In genomic region chr4:1502976-1503375, GRCh38 we compare ENCODE assay signal across 18 cellular contexts.
A peak's percentile ranks its signal among the peaks of the same experiment; 100 is the strongest.
DNase-seq lines count a peak whose midpoint lies in the region; ATAC-seq and TF ChIP-seq lines count a peak whose summit lies in the region.
"Had no signal": no experiment of that assay in that cellular context is flagged by ENCODE, and none has a peak within 500 bp of the region (broad histone marks: within the 10 kb centered on the region; RNA-seq: fewer than 3 reads in every experiment).

No MANE protein-coding gene starts in this region.

- H3K27ac Mint-ChIP-seq in activated B cell treated with CpG ODN at 0.5 μM for 24 hours (no peak overlapping the region), mesothelial cell of epicardium (no peak overlapping the region), GM23338 (no peak overlapping the region)
- H3K27ac Mint-ChIP-seq: activated CD4-positive, alpha-beta T cell treated with anti-CD3 and anti-CD28 coated beads for 36 hours; activated naive CD8-positive, alpha-beta T cell treated with anti-CD3 and anti-CD28 coated beads, Interleukin-2, amount 10 ng/mL, durations not matched to agents 7 days and 5 days; stimulated activated memory B cell treated with anti-CD40 and anti-IgM and Interleukin-4, amounts not matched to agents 10 μg/mL and 1 μg/mL and 100 μg/mL, for 72 hours had no signal

- H3K36me3 ChIP-seq in transverse colon: no peaks in the 10 kb centered on the region
- H3K36me3 ChIP-seq in GM23338 (ENCODE audit: insufficient read depth): no peaks in the 10 kb centered on the region
- H3K36me3 ChIP-seq: colonic mucosa, neutrophil, right lobe of liver, thoracic aorta had no signal

- no peaks in the 10 kb centered on the region for H3K9me2 ChIP-seq in GM23338 (ENCODE audit: insufficient read depth)

- H2AFZ ChIP-seq in GM23338: no peak overlapping the region

- WGBS in transverse colon (ENCODE audit: low coverage in 1 of 2), 2 donors: 64% methylated on average over 16 of the region's 16 CpGs; no CpG with 5 or more reads in 1 of the 2 donors

- CTCF ChIA-PET in activated B cell treated with CpG ODN at 0.5 μM for 24 hours (lab: Charles Lee): no interaction called here

- H3K9me3 ChIP-seq in transverse colon: no peaks in the 10 kb centered on the region
- H3K9me3 ChIP-seq: colonic mucosa, neutrophil, right lobe of liver, thoracic aorta had no signal

- ATAC-seq in activated B cell treated with CpG ODN at 0.5 μM for 24 hours (ENCODE audit: low read depth): no peak
- no peak for ATAC-seq in GM23338
- ATAC-seq: activated CD4-positive, alpha-beta T cell treated with anti-CD3 and anti-CD28 coated beads for 36 hours; right lobe of liver had no signal

- peaks cover 30% of the 10 kb centered on the region for H3K27me3 ChIP-seq in transverse colon
- no peaks in the 10 kb centered on the region for H3K27me3 ChIP-seq in GM23338 (ENCODE audit: insufficient read depth)
- H3K27me3 ChIP-seq: colonic mucosa, right lobe of liver had no signal

- no peak overlapping the region for H3K4me3 ChIP-seq in transverse colon
- no peak overlapping the region for H3K4me3 ChIP-seq in GM23338
- H3K4me3 ChIP-seq: colonic mucosa, right lobe of liver, thoracic aorta had no signal

- H3K4me2 ChIP-seq in GM23338: no peak overlapping the region

- TF ChIP-seq EP300 in transverse colon (IDR thresholded peaks at IDR 0.05; ENCODE audit: low read depth): no peak

- H3K27me3 Mint-ChIP-seq in activated B cell treated with CpG ODN at 0.5 μM for 24 hours (peaks cover 2% of the 10 kb centered on the region), mesothelial cell of epicardium (ENCODE audit: low read depth) (peaks cover 23% of the 10 kb centered on the region), GM23338 (ENCODE audit: insufficient read depth, low read depth, poor library complexity) (peaks cover 7% of the 10 kb centered on the region)

- in situ Hi-C loops in transverse colon (cut with MboI; ENCODE audit: low pct_ligation_motif_present in 1 of 4, low pct_unique_long_range_greater_than_20kb in 1 of 4, low sequenced_read_pairs in 3 of 4): no loop called here

- DNase-seq in activated effector memory CD4-positive, alpha-beta T cell treated with anti-CD3 and anti-CD28 coated beads, Interleukin-2, amount 50 U/mL, for 16 hours: peak; percentile 59
- no peak for DNase-seq in activated effector memory CD4-positive, alpha-beta T cell treated with Interleukin-2 at 50 U/mL for 16 hours
- peak; percentile 10 for DNase-seq in activated B cell treated with CpG ODN at 0.5 μM for 24 hours
- peak; percentile 18 to 35 for DNase-seq in mesothelial cell of epicardium (ENCODE audit: low spot score in 2 of 2, unreplicated experiment in 2 of 2)
- peak; percentile 3 for DNase-seq in transverse colon
- no peak for DNase-seq in GM23338 (ENCODE audit: low spot score)
- DNase-seq in putamen (ENCODE audit: low spot score): no peak
- DNase-seq in OCI-M2 (lab: John Stamatoyannopoulos, UW; ENCODE audit: unreplicated experiment): no peak
- DNase-seq: activated CD4-positive, alpha-beta T cell treated with anti-CD3 and anti-CD28 coated beads for 36 hours; colonic mucosa; GDM1; NCI-H1694 treated with DMSO at 0.1 percent for 48 hours had no signal

- no peak for TF ChIP-seq POLR2A in transverse colon (IDR thresholded peaks at IDR 0.05)

- POLR2A ChIA-PET in activated B cell treated with CpG ODN at 0.5 μM for 24 hours (lab: Charles Lee): no interaction called here

- TF ChIP-seq CTCF in activated B cell treated with CpG ODN at 0.5 μM for 24 hours (IDR thresholded peaks at IDR 0.05): no peak
- TF ChIP-seq CTCF in mesothelial cell of epicardium (IDR thresholded peaks at IDR 0.05; ENCODE audit: unreplicated experiment): no peak
- no peak for TF ChIP-seq CTCF in transverse colon (IDR thresholded peaks at IDR 0.05)
- TF ChIP-seq CTCF in GM23338 (conservative IDR thresholded peaks at IDR 0.05; ENCODE audit: low read depth in 2 of 2): no peak

- no peaks in the 10 kb centered on the region for H3K4me1 ChIP-seq in transverse colon
- no peaks in the 10 kb centered on the region for H3K4me1 ChIP-seq in GM23338 (ENCODE audit: insufficient read depth)
- H3K4me1 ChIP-seq: colonic mucosa, right lobe of liver had no signal

- H3F3A ChIP-seq in GM23338 (replicated peaks; ENCODE audit: low read depth): no peaks in the 10 kb centered on the region

- H3K36me3 Mint-ChIP-seq in activated B cell treated with CpG ODN at 0.5 μM for 24 hours (ENCODE audit: low read depth) (no peaks in the 10 kb centered on the region), mesothelial cell of epicardium (no peaks in the 10 kb centered on the region), GM23338 (ENCODE audit: low read depth) (no peaks in the 10 kb centered on the region)
- H3K36me3 Mint-ChIP-seq: activated naive CD8-positive, alpha-beta T cell treated with anti-CD3 and anti-CD28 coated beads, Interleukin-2, amount 10 ng/mL, durations not matched to agents 7 days and 5 days; CD14-positive monocyte; stimulated activated memory B cell treated with anti-CD40 and anti-IgM and Interleukin-4, amounts not matched to agents 10 μg/mL and 1 μg/mL and 100 μg/mL, for 72 hours had no signal

- H3K27ac ChIP-seq in transverse colon: no peak overlapping the region
- no peak overlapping the region for H3K27ac ChIP-seq in GM23338 (ENCODE audit: low read depth)
- H3K27ac ChIP-seq: colonic mucosa, neutrophil, right lobe of liver, thoracic aorta had no signal

- no peaks in the 10 kb centered on the region for H4K20me1 ChIP-seq in GM23338 (replicated peaks; ENCODE audit: insufficient read depth)

- no peaks in the 10 kb centered on the region for H3K79me2 ChIP-seq in GM23338 (replicated peaks; ENCODE audit: insufficient read depth)

- H3K9me3 Mint-ChIP-seq in activated B cell treated with CpG ODN at 0.5 μM for 24 hours (no peaks in the 10 kb centered on the region), mesothelial cell of epicardium (no peaks in the 10 kb centered on the region), GM23338 (no peaks in the 10 kb centered on the region)
- H3K9me3 Mint-ChIP-seq: activated naive CD8-positive, alpha-beta T cell treated with anti-CD3 and anti-CD28 coated beads, Interleukin-2, amount 10 ng/mL, durations not matched to agents 7 days and 5 days; CD14-positive monocyte; stimulated activated memory B cell treated with anti-CD40 and anti-IgM and Interleukin-4, amounts not matched to agents 10 μg/mL and 1 μg/mL and 100 μg/mL, for 72 hours had no signal

- no peak overlapping the region for H3K4me3 Mint-ChIP-seq in activated B cell treated with CpG ODN at 0.5 μM for 24 hours
- no peak overlapping the region for H3K4me3 Mint-ChIP-seq in mesothelial cell of epicardium
- no peak overlapping the region for H3K4me3 Mint-ChIP-seq in GM23338
- H3K4me3 Mint-ChIP-seq: activated CD4-positive, alpha-beta T cell treated with anti-CD3 and anti-CD28 coated beads for 36 hours; activated naive CD8-positive, alpha-beta T cell treated with anti-CD3 and anti-CD28 coated beads, Interleukin-2, amount 10 ng/mL, durations not matched to agents 7 days and 5 days; CD14-positive monocyte; stimulated activated memory B cell treated with anti-CD40 and anti-IgM and Interleukin-4, amounts not matched to agents 10 μg/mL and 1 μg/mL and 100 μg/mL, for 72 hours had no signal

- H3K4me1 Mint-ChIP-seq in activated B cell treated with CpG ODN at 0.5 μM for 24 hours (no peaks in the 10 kb centered on the region), mesothelial cell of epicardium (no peaks in the 10 kb centered on the region), GM23338 (peaks cover 7% of the 10 kb centered on the region)
- H3K4me1 Mint-ChIP-seq: activated CD4-positive, alpha-beta T cell treated with anti-CD3 and anti-CD28 coated beads for 36 hours; activated naive CD8-positive, alpha-beta T cell treated with anti-CD3 and anti-CD28 coated beads, Interleukin-2, amount 10 ng/mL, durations not matched to agents 7 days and 5 days; CD14-positive monocyte; stimulated activated memory B cell treated with anti-CD40 and anti-IgM and Interleukin-4, amounts not matched to agents 10 μg/mL and 1 μg/mL and 100 μg/mL, for 72 hours had no signal

- intact Hi-C loops in activated B cell treated with CpG ODN at 0.5 μM for 24 hours (cut with micrococcal nuclease): no loop called here
- intact Hi-C loops in transverse colon (cut with DNase I; ENCODE audit: low total_unique reads): no loop called here

TF ChIP-seq in GM23338, 12 proteins besides CTCF, POLR2A, EP300 and RAD21 (continues in another document):
- no peak for TF ChIP-seq ZNF331 (CRISPR knock-in tag; IDR thresholded peaks at IDR 0.05; ENCODE audit: low read depth)

Comparison
In these comparisons a context has a peak if more than half of its experiments do, and no peak if none do; other contexts are left out.
1. DNase-seq: peak in activated effector memory CD4-positive, alpha-beta T cell treated with anti-CD3 and anti-CD28 coated beads, Interleukin-2, amount 50 U/mL, for 16 hours (single experiment), activated B cell treated with CpG ODN at 0.5 μM for 24 hours (single experiment), mesothelial cell of epicardium (2 of 2) and transverse colon (single experiment); none in activated effector memory CD4-positive, alpha-beta T cell treated with Interleukin-2 at 50 U/mL for 16 hours (single experiment), GM23338 (single experiment), putamen (single experiment) and OCI-M2 (single experiment).